In the genomic region with DNA sequence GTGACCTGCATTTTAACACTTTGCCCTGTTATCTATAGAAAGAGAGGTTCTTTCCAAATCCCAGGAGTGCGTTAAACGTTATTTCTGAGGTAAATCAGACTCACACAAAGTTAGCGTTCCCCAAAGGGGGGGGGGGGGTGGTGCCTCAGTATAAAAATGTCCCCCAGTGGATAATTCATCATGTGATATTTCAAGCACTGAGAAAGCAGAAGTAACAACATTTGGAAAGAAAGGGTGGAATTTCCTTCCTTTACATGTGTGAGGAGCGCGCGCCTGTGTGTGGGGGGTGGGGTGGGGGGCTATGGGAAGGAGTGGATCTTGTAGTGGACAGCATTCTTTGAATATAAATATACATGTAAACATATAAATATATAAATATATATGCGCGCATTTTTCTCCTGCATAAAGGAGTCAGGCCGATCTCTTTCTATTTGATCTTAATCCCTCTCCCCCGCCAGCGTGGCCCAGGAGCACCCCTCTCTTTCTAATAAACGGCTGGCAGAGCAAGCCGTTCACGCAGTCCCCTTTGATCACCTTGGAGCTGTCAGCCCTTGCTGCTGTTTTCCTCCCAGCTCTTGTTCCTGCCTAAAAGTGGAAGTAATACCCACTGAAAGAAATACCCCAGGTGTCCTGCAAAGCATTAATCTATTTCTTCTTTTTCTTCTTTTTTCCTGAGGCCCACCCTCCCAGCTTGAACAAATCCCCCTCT, we compare ENCODE assay signal across 8 cellular contexts.
A peak's percentile ranks its signal among the peaks of the same experiment; 100 is the strongest.
DNase-seq lines count a peak whose midpoint lies in the region; ATAC-seq and TF ChIP-seq lines count a peak whose summit lies in the region.

No MANE protein-coding gene starts in this region.

- intact Hi-C loops in Panc1 (cut with micrococcal nuclease; ENCODE audit: unreplicated experiment) = loop anchor here (1.0 to 10.0 kb wide), 2 partner anchors 360 to 764 kb away; a partner anchor contains a TSS
- intact Hi-C loops in esophagus squamous epithelium (cut with DNase I) = no loop called here

- DNase-seq in NCI-H748 (lab: John Stamatoyannopoulos, UW; ENCODE audit: unreplicated experiment) = peak; percentile 51
- DNase-seq in NCI-H748 treated with DMSO at 0.1 percent for 48 hours (lab: John Stamatoyannopoulos, UW) = no peak
- no peak for DNase-seq in Panc1 (ENCODE audit: low read depth, low spot score)
- DNase-seq in esophagus squamous epithelium (lab: John Stamatoyannopoulos, UW) = no peak
- DNase-seq in osteoblast (ENCODE audit: insufficient read length, low spot score, missing footprints) = no peak
- DNase-seq in GM03348 (ENCODE audit: low spot score) = no peak
- DNase-seq in NCI-H128 (lab: John Stamatoyannopoulos, UW; ENCODE audit: unreplicated experiment) = no peak
- DNase-seq in iPS-NIHi11 (ENCODE audit: low spot score) = no peak

- WGBS in esophagus squamous epithelium, 2 donors = 20 to 26% methylated on average over 13 to 14 of the region's 14 CpGs

- ATAC-seq in Panc1 = peak; percentile 57

- no peaks in the 10 kb centered on the region for H3K36me3 ChIP-seq in Panc1 (ENCODE audit: control insufficient read depth, insufficient read depth, low read length)
- H3K36me3 ChIP-seq in esophagus squamous epithelium = no peaks in the 10 kb centered on the region
- no peaks in the 10 kb centered on the region for H3K36me3 ChIP-seq in osteoblast (ENCODE audit: insufficient read depth, low read length)

- in situ Hi-C loops in Panc1 (cut with HindIII; ENCODE audit: low pct_unique_long_range_greater_than_20kb, low sequenced_read_pairs) = no loop called here

- H4K20me1 ChIP-seq in osteoblast (ENCODE audit: insufficient read depth, low read length) = no peaks in the 10 kb centered on the region

- H3K4me3 ChIP-seq in Panc1 (ENCODE audit: low read depth in 2 of 2, low read length in 2 of 2) (peak overlapping the region; percentile 51 to 66), esophagus squamous epithelium (peak overlapping the region; percentile 27 to 63 (median 43)), osteoblast (ENCODE audit: insufficient read depth, low read length) (peak overlapping the region; percentile 84)

- H3K79me2 ChIP-seq in osteoblast (ENCODE audit: insufficient read depth, low read length) = no peaks in the 10 kb centered on the region

- POLR2A ChIA-PET in Panc1 (lab: Charles Lee) = no interaction called here

- H3K4me2 ChIP-seq in osteoblast (ENCODE audit: insufficient read depth, low read length) = peak overlapping the region; percentile 86

- H3K4me1 ChIP-seq in Panc1 (ENCODE audit: control insufficient read depth, insufficient read depth, low read length) = peaks cover 23% of the 10 kb centered on the region
- peaks cover 6 to 18% (median 7%) of the 10 kb centered on the region in 3 donors for H3K4me1 ChIP-seq in esophagus squamous epithelium
- H3K4me1 ChIP-seq in osteoblast (ENCODE audit: insufficient read depth, low read length) = peaks cover 11% of the 10 kb centered on the region

- peak overlapping the region; percentile 97 for H2AFZ ChIP-seq in osteoblast (ENCODE audit: low read length)

- H3K27me3 ChIP-seq in Panc1 (ENCODE audit: control insufficient read depth, insufficient read depth, low read length) (no peaks in the 10 kb centered on the region), esophagus squamous epithelium (peaks cover 0 to 6% (median 0%) of the 10 kb centered on the region in 4 donors), osteoblast (ENCODE audit: insufficient read depth, low read length) (no peaks in the 10 kb centered on the region)

- CTCF ChIA-PET in Panc1 (lab: Charles Lee) = no interaction called here

- TF ChIP-seq POLR2A in esophagus squamous epithelium (IDR thresholded peaks at IDR 0.05) = no peak

- peak overlapping the region; percentile 91 for H3K27ac ChIP-seq in Panc1 (ENCODE audit: low read length)
- H3K27ac ChIP-seq in esophagus squamous epithelium = peak overlapping the region in 1 of 4 donors; percentile 37
- H3K27ac ChIP-seq in osteoblast (ENCODE audit: low read depth, low read length) = peak overlapping the region; percentile 33

- TF ChIP-seq CTCF in Panc1 (IDR thresholded peaks at IDR 0.05) (no peak), esophagus squamous epithelium (IDR thresholded peaks at IDR 0.05) (no peak), osteoblast (IDR thresholded peaks at IDR 0.05; ENCODE audit: extremely low read depth, low read depth, low read length) (no peak)

- H3K9me3 ChIP-seq in Panc1 (ENCODE audit: control insufficient read depth, insufficient read depth, low read depth, low read length) (no peaks in the 10 kb centered on the region), esophagus squamous epithelium (no peaks in the 10 kb centered on the region), osteoblast (ENCODE audit: low read depth, low read length) (no peaks in the 10 kb centered on the region)

- BruUV-seq in Panc1 (replicated peaks; lab: Mats Ljungman, UMichigan) = no TSS peak
